16 cellular contexts compared by ENCODE assay signal in the genomic region with DNA sequence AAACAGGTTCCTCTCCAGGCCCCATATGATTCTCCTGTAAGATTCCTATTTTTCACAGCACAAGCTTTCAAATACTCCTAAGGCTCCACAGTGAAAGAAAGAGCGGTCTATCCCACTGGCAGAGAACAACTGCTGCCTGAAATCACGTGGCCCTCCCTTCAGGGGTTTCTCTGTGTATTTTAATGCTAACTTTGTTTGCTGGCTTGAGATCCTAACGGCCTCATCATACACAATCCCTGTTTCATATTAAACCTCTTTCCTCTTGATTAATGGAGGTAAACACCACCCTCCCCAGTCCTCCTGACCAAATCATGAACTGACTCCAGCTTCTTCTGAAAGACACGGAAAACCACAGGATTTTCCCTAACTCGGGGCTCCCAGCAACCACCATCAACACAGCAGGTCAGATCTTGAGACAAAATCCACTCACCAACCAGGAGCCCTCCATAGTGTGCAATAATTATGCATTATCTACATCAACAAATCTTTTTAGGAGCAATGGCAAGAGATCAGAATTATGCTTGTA.
DNase-seq lines count a peak whose midpoint lies in the region; ATAC-seq and TF ChIP-seq lines count a peak whose summit lies in the region.
"Had no signal": no experiment of that assay in that cellular context is flagged by ENCODE, and none has a peak within 500 bp of the region (broad histone marks: within the 10 kb centered on the region; RNA-seq: fewer than 3 reads in every experiment).

No MANE protein-coding gene starts in this region.

- H3K27me3 ChIP-seq in esophagus squamous epithelium = no peaks in the 10 kb centered on the region
- H3K27me3 ChIP-seq in neuronal stem cell (ENCODE audit: control insufficient read depth in 3 of 3, insufficient read depth in 3 of 3, low read depth in 1 of 3, low read length in 3 of 3) = no peaks in the 10 kb centered on the region
- no peaks in the 10 kb centered on the region for H3K27me3 ChIP-seq in upper lobe of left lung
- H3K27me3 ChIP-seq: neutrophil, right lobe of liver, SJSA1 had no signal

- peak overlapping the region; percentile 12 for H3K9ac ChIP-seq in neuronal stem cell (ENCODE audit: low read depth, low read length, poor library complexity)

- ATAC-seq in upper lobe of left lung (ENCODE audit: low FRiP score in 2 of 2) = no peak
- ATAC-seq in HG02610 (IDR thresholded peaks at IDR 0.05; ENCODE audit: unreplicated experiment) = no peak
- ATAC-seq in GM18498 (IDR thresholded peaks at IDR 0.05; ENCODE audit: unreplicated experiment) = no peak
- ATAC-seq: right lobe of liver had no signal

- H3K79me1 ChIP-seq in neuronal stem cell (ENCODE audit: low read depth, low read length) = no peaks in the 10 kb centered on the region

- no peak overlapping the region for H2AFZ ChIP-seq in neuronal stem cell (ENCODE audit: low read length)

- intact Hi-C loops in esophagus squamous epithelium (cut with DNase I) = no loop called here

- no peak overlapping the region for H2BK12ac ChIP-seq in neuronal stem cell (ENCODE audit: low read length)

- no peak overlapping the region for H3K4me2 ChIP-seq in neuronal stem cell (ENCODE audit: insufficient read depth, low read length, poor library complexity, severe bottlenecking)

- no peak overlapping the region for H2AK5ac ChIP-seq in neuronal stem cell (ENCODE audit: low read depth, low read length)

- H3K27ac ChIP-seq in esophagus squamous epithelium (peak overlapping the region in 3 of 4 donors; percentile 30 to 54 (median 40)), neuronal stem cell (replicated peaks; ENCODE audit: low read length) (no peak overlapping the region), upper lobe of left lung (peak overlapping the region; percentile 37 to 66 (median 52))
- H3K27ac ChIP-seq: neutrophil, right lobe of liver, SJSA1 had no signal

- H4K91ac ChIP-seq in neuronal stem cell (ENCODE audit: low read depth, low read length, poor library complexity) = no peak overlapping the region

- no peak overlapping the region for H3K4ac ChIP-seq in neuronal stem cell (ENCODE audit: low read length)

- no peak overlapping the region for H4K8ac ChIP-seq in neuronal stem cell (ENCODE audit: low read depth, low read length)

- H2BK5ac ChIP-seq in neuronal stem cell (ENCODE audit: low read length) = no peak overlapping the region

- WGBS in esophagus squamous epithelium, 2 donors = 50 to 57% methylated on average over 4 to 5 of the region's 5 CpGs
- no CpG with 5 or more reads among the region's 5 CpGs for WGBS in neuronal stem cell (ENCODE audit: extremely low coverage in 2 of 2, insufficient read length in 2 of 2, insufficient replicate concordance in 1 of 2), 2 donors
- 69 to 73% methylated on average over 5 of the region's 5 CpGs for WGBS in upper lobe of left lung, 2 donors

- H2BK120ac ChIP-seq in neuronal stem cell (ENCODE audit: low read depth, low read length) = no peak overlapping the region

- peaks cover 15 to 56% (median 40%) of the 10 kb centered on the region in 3 donors for H3K4me1 ChIP-seq in esophagus squamous epithelium
- H3K4me1 ChIP-seq in neuronal stem cell (ENCODE audit: control insufficient read depth in 2 of 2, insufficient read depth in 1 of 2, low read depth in 1 of 2, low read length in 2 of 2) = peaks cover 0 to 5% of the 10 kb centered on the region in 2 donors
- H3K4me1 ChIP-seq in upper lobe of left lung = peaks cover 18 to 57% (median 30%) of the 10 kb centered on the region in 4 donors

- DNase-seq in SW480 (ENCODE audit: low spot score) = peak; percentile 35
- no peak for DNase-seq in esophagus squamous epithelium (lab: John Stamatoyannopoulos, UW)
- no peak for DNase-seq in neuronal stem cell (ENCODE audit: low spot score)
- DNase-seq in upper lobe of left lung = no peak
- DNase-seq in SKM-1 (lab: John Stamatoyannopoulos, UW; ENCODE audit: unreplicated experiment) = no peak
- DNase-seq: activated CD4-positive, alpha-beta T cell treated with anti-CD3 and anti-CD28 coated beads for 1 hour; DMS 273 treated with DMSO at 0.1 percent for 48 hours; Karpas-422; left cardiac atrium; NCI-H1105; stimulated activated naive CD4-positive, alpha-beta T cell had no signal

- no peak for TF ChIP-seq EP300 in upper lobe of left lung (IDR thresholded peaks at IDR 0.05)

- no peaks in the 10 kb centered on the region for H3K9me3 ChIP-seq in esophagus squamous epithelium
- H3K9me3 ChIP-seq in neuronal stem cell (replicated peaks in 1 of 2; ENCODE audit: control insufficient read depth in 2 of 2, insufficient read depth in 1 of 2, low read depth in 1 of 2, low read length in 2 of 2) = no peaks in the 10 kb centered on the region
- H3K9me3 ChIP-seq in upper lobe of left lung = no peaks in the 10 kb centered on the region
- H3K9me3 ChIP-seq: neutrophil, right lobe of liver, SJSA1 had no signal

- H3K14ac ChIP-seq in neuronal stem cell (ENCODE audit: low read length) = no peak overlapping the region

- TF ChIP-seq POLR2A in esophagus squamous epithelium (IDR thresholded peaks at IDR 0.05) (no peak), upper lobe of left lung (IDR thresholded peaks at IDR 0.05) (no peak)

- H3K36me3 ChIP-seq in esophagus squamous epithelium = no peaks in the 10 kb centered on the region
- peaks cover 0 to 6% of the 10 kb centered on the region in 2 donors for H3K36me3 ChIP-seq in neuronal stem cell (replicated peaks in 1 of 2; ENCODE audit: control insufficient read depth in 2 of 2, insufficient read depth in 2 of 2, low read length in 2 of 2)
- peaks cover 0 to 8% (median 2%) of the 10 kb centered on the region in 4 donors for H3K36me3 ChIP-seq in upper lobe of left lung
- H3K36me3 ChIP-seq: neutrophil had no signal

- H3K23ac ChIP-seq in neuronal stem cell (ENCODE audit: low read depth, low read length, poor library complexity) = no peak overlapping the region

- H2BK15ac ChIP-seq in neuronal stem cell (ENCODE audit: low read length) = no peak overlapping the region

- TF ChIP-seq CTCF in esophagus squamous epithelium (IDR thresholded peaks at IDR 0.05) (no peak), upper lobe of left lung (IDR thresholded peaks at IDR 0.05) (no peak)

- no peak overlapping the region for H3K18ac ChIP-seq in neuronal stem cell (ENCODE audit: low read length)

- no peak overlapping the region for H3K4me3 ChIP-seq in esophagus squamous epithelium
- H3K4me3 ChIP-seq in neuronal stem cell (ENCODE audit: low read length in 2 of 2) = no peak overlapping the region
- no peak overlapping the region for H3K4me3 ChIP-seq in upper lobe of left lung
- H3K4me3 ChIP-seq: right lobe of liver, SJSA1 had no signal
